In genomic region chr9:87516222-87516930, GRCh38 we compare ENCODE assay signal across 9 cellular contexts. TPM values are rescaled to one million over a fixed set of nuclear protein-coding genes. Genes with fewer than 3 reads are reported as not detected.
DNase-seq lines count a peak whose midpoint lies in the region; ATAC-seq and TF ChIP-seq lines count a peak whose summit lies in the region.
"Had no signal": no experiment of that assay in that cellular context is flagged by ENCODE, and none has a peak within 500 bp of the region (broad histone marks: within the 10 kb centered on the region; RNA-seq: fewer than 3 reads in every experiment).

No MANE protein-coding gene starts in this region.

- ATAC-seq in upper lobe of right lung (peak; percentile 87), HG03520 (IDR thresholded peaks at IDR 0.05; ENCODE audit: unreplicated experiment) (no peak)

- no peak for TF ChIP-seq CTCF in upper lobe of right lung (IDR thresholded peaks at IDR 0.05)

- intact Hi-C loops in dendritic cell treated with granulocyte-macrophage colony-stimulating factor and Interleukin-4, amounts not matched to agents 40 ng/mL and 50 ng/mL, for 4 days (cut with micrococcal nuclease), result loop anchor here (2.0 kb wide), 1 partner anchor 14 kb away; no protein-coding TSS in a partner anchor
- intact Hi-C loops in upper lobe of right lung (cut with DNase I), result no loop called here
- intact Hi-C loops in activated T-helper 2 cell treated with anti-CD3 and anti-CD28 coated beads, Interferon-gamma antibody, Interleukin-2, Interleukin-4, amounts not matched to agents 10 μg/mL and 5 μg/mL and 100 μg/mL, durations not matched to agents 14 hours and 24 hours and 36 hours (cut with micrococcal nuclease), result no loop called here

- H3K36me3 Mint-ChIP-seq in dendritic cell treated with granulocyte-macrophage colony-stimulating factor and Interleukin-4, amounts not matched to agents 40 ng/mL and 50 ng/mL, for 4 days (ENCODE audit: low read depth), result peaks cover 62% of the 10 kb centered on the region
- no peaks in the 10 kb centered on the region for H3K36me3 Mint-ChIP-seq in activated T-helper 2 cell treated with anti-CD3 and anti-CD28 coated beads, Interferon-gamma antibody, Interleukin-2, Interleukin-4, amounts not matched to agents 10 μg/mL and 5 μg/mL and 100 μg/mL, durations not matched to agents 14 hours and 24 hours and 36 hours (ENCODE audit: low read depth)
- H3K36me3 Mint-ChIP-seq: natural killer cell had no signal

- H3K9me3 Mint-ChIP-seq in dendritic cell treated with granulocyte-macrophage colony-stimulating factor and Interleukin-4, amounts not matched to agents 40 ng/mL and 50 ng/mL, for 4 days, result no peaks in the 10 kb centered on the region
- H3K9me3 Mint-ChIP-seq in activated T-helper 2 cell treated with anti-CD3 and anti-CD28 coated beads, Interferon-gamma antibody, Interleukin-2, Interleukin-4, amounts not matched to agents 10 μg/mL and 5 μg/mL and 100 μg/mL, durations not matched to agents 14 hours and 24 hours and 36 hours, result no peaks in the 10 kb centered on the region
- H3K9me3 Mint-ChIP-seq: natural killer cell had no signal

- H3K27me3 Mint-ChIP-seq in dendritic cell treated with granulocyte-macrophage colony-stimulating factor and Interleukin-4, amounts not matched to agents 40 ng/mL and 50 ng/mL, for 4 days, result no peaks in the 10 kb centered on the region
- H3K27me3 Mint-ChIP-seq in activated T-helper 2 cell treated with anti-CD3 and anti-CD28 coated beads, Interferon-gamma antibody, Interleukin-2, Interleukin-4, amounts not matched to agents 10 μg/mL and 5 μg/mL and 100 μg/mL, durations not matched to agents 14 hours and 24 hours and 36 hours (ENCODE audit: low read depth), result no peaks in the 10 kb centered on the region

- peak overlapping the region; percentile 68 for H3K27ac ChIP-seq in upper lobe of right lung
- H3K27ac ChIP-seq: thoracic aorta had no signal

- peak overlapping the region; percentile 57 for H3K4me3 Mint-ChIP-seq in dendritic cell treated with granulocyte-macrophage colony-stimulating factor and Interleukin-4, amounts not matched to agents 40 ng/mL and 50 ng/mL, for 4 days
- no peak overlapping the region for H3K4me3 Mint-ChIP-seq in activated T-helper 2 cell treated with anti-CD3 and anti-CD28 coated beads, Interferon-gamma antibody, Interleukin-2, Interleukin-4, amounts not matched to agents 10 μg/mL and 5 μg/mL and 100 μg/mL, durations not matched to agents 14 hours and 24 hours and 36 hours (ENCODE audit: low read depth)
- H3K4me3 Mint-ChIP-seq: natural killer cell had no signal

- H3K4me3 ChIP-seq in upper lobe of right lung, result no peak overlapping the region
- H3K4me3 ChIP-seq: thoracic aorta had no signal

- DNase-seq in LHCN-M2 (ENCODE audit: low read depth), result peak; percentile 93
- DNase-seq in lung microvascular endothelial cell (ENCODE audit: low read depth in 2 of 2), result peak; percentile 81 to 86
- DNase-seq in upper lobe of right lung, result peak; percentile 80
- no peak for DNase-seq in NCI-H2171 treated with DMSO at 0.1 percent for 48 hours (lab: John Stamatoyannopoulos, UW)
- DNase-seq in activated T-helper 2 cell treated with anti-CD3 and anti-CD28 coated beads, Interferon-gamma antibody, Interleukin-2, Interleukin-4, amounts not matched to agents 10 μg/mL and 5 μg/mL and 100 μg/mL, durations not matched to agents 14 hours and 24 hours and 36 hours (ENCODE audit: low spot score), result no peak
- DNase-seq: natural killer cell had no signal

- peaks cover 63% of the 10 kb centered on the region for H3K4me1 ChIP-seq in upper lobe of right lung

- H3K9me3 ChIP-seq in upper lobe of right lung, result no peaks in the 10 kb centered on the region
- H3K9me3 ChIP-seq: thoracic aorta had no signal

- peaks cover 90% of the 10 kb centered on the region for H3K4me1 Mint-ChIP-seq in dendritic cell treated with granulocyte-macrophage colony-stimulating factor and Interleukin-4, amounts not matched to agents 40 ng/mL and 50 ng/mL, for 4 days (ENCODE audit: low read depth)
- H3K4me1 Mint-ChIP-seq in activated T-helper 2 cell treated with anti-CD3 and anti-CD28 coated beads, Interferon-gamma antibody, Interleukin-2, Interleukin-4, amounts not matched to agents 10 μg/mL and 5 μg/mL and 100 μg/mL, durations not matched to agents 14 hours and 24 hours and 36 hours (ENCODE audit: low read depth), result peaks cover 9% of the 10 kb centered on the region

- H3K36me3 ChIP-seq in upper lobe of right lung, result no peaks in the 10 kb centered on the region
- H3K36me3 ChIP-seq: thoracic aorta had no signal

- H3K27ac Mint-ChIP-seq in dendritic cell treated with granulocyte-macrophage colony-stimulating factor and Interleukin-4, amounts not matched to agents 40 ng/mL and 50 ng/mL, for 4 days, result peak overlapping the region; percentile 87
- no peak overlapping the region for H3K27ac Mint-ChIP-seq in activated T-helper 2 cell treated with anti-CD3 and anti-CD28 coated beads, Interferon-gamma antibody, Interleukin-2, Interleukin-4, amounts not matched to agents 10 μg/mL and 5 μg/mL and 100 μg/mL, durations not matched to agents 14 hours and 24 hours and 36 hours

- no peaks in the 10 kb centered on the region for H3K27me3 ChIP-seq in upper lobe of right lung

RNA-seq across cellular contexts. Expression of gene DAPK1, which starts 18.7 kb away (rescaled TPM):
- total RNA-seq in LHCN-M2 (2014; rRNA removed) (19.7 and 26.6 TPM in 2 replicates), lung microvascular endothelial cell (21.1 and 36.9 TPM in 2 replicates), upper lobe of right lung (168 TPM)
- polyA plus RNA-seq in LHCN-M2 (2012), result 36.3 TPM
- total RNA-seq in activated T-helper 2 cell treated with anti-CD3 and anti-CD28 coated beads, Interferon-gamma antibody, Interleukin-2, Interleukin-4, amounts not matched to agents 10 μg/mL and 5 μg/mL and 100 μg/mL, durations not matched to agents 14 hours and 24 hours and 36 hours, result 38.6 and 39.1 TPM in 2 replicates

Comparison
In these comparisons a context has a peak if more than half of its experiments do, and no peak if none do; other contexts are left out.
1. DNase-seq: peak in LHCN-M2 (single experiment), lung microvascular endothelial cell (2 of 2) and upper lobe of right lung (single experiment); none in NCI-H2171 treated with DMSO at 0.1 percent for 48 hours (single experiment) and activated T-helper 2 cell treated with anti-CD3 and anti-CD28 coated beads, Interferon-gamma antibody, Interleukin-2, Interleukin-4, amounts not matched to agents 10 μg/mL and 5 μg/mL and 100 μg/mL, durations not matched to agents 14 hours and 24 hours and 36 hours (single experiment).